21 cellular contexts compared by ENCODE assay signal in the genomic region with DNA sequence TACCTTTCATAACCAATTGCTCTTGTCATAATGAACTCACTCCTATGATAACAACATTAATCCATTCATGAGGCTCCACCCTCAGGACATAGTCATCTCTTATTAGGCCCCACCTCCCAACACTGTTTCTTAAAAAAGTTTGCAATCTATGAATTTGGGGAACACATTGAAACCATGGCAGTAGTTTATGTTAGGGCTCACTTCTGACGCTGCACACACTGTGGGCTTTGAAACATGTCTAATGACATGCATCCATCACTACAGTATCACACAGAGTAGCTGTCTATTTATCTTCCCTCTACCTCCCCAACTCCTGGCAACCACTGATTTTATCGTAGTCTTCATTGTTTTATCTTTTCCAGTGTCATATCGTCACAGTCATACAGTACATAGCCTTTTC.
"Had no signal": no experiment of that assay in that cellular context is flagged by ENCODE, and none has a peak within 500 bp of the region (broad histone marks: within the 10 kb centered on the region; RNA-seq: fewer than 3 reads in every experiment).

No MANE protein-coding gene starts in this region.

- H3K27ac ChIP-seq: colonic mucosa, coronary artery, dorsolateral prefrontal cortex, epithelial cell of prostate, esophagus muscularis mucosa, esophagus squamous epithelium, foreskin keratinocyte, gastrocnemius medialis, gastroesophageal sphincter, heart left ventricle had no signal

- ATAC-seq: effector memory CD8-positive, alpha-beta T cell; esophagus mucosa; foreskin keratinocyte; gastrocnemius medialis; gastroesophageal sphincter; heart left ventricle had no signal

- H3K9me3 ChIP-seq: colonic mucosa, esophagus muscularis mucosa, esophagus squamous epithelium, gastrocnemius medialis, heart left ventricle had no signal

- H3K36me3 ChIP-seq: colonic mucosa, esophagus muscularis mucosa, esophagus squamous epithelium, gastrocnemius medialis, gastroesophageal sphincter, heart left ventricle had no signal

- DNase-seq: colonic mucosa; cortex of kidney; dermis blood vessel endothelial cell; dorsolateral prefrontal cortex; effector CD4-positive, alpha-beta T cell; effector CD8-positive, alpha-beta T cell; effector memory CD4-positive, alpha-beta T cell; effector memory CD8-positive, alpha-beta T cell; erythroblast; esophagus squamous epithelium; foreskin fibroblast; foreskin keratinocyte; foreskin melanocyte; gastrocnemius medialis; glutamatergic neuron; heart left ventricle had no signal

- H3K4me1 ChIP-seq: colonic mucosa, esophagus muscularis mucosa, esophagus squamous epithelium, foreskin keratinocyte, gastrocnemius medialis, gastroesophageal sphincter, heart left ventricle had no signal

- H3K27me3 ChIP-seq: colonic mucosa, esophagus muscularis mucosa, esophagus squamous epithelium, foreskin keratinocyte, gastrocnemius medialis had no signal

- H3K4me3 ChIP-seq: colonic mucosa, coronary artery, dorsolateral prefrontal cortex, esophagus muscularis mucosa, esophagus squamous epithelium, gastrocnemius medialis, gastroesophageal sphincter, heart left ventricle had no signal
